ENCODE assay signal across 17 cellular contexts in the genomic region with DNA sequence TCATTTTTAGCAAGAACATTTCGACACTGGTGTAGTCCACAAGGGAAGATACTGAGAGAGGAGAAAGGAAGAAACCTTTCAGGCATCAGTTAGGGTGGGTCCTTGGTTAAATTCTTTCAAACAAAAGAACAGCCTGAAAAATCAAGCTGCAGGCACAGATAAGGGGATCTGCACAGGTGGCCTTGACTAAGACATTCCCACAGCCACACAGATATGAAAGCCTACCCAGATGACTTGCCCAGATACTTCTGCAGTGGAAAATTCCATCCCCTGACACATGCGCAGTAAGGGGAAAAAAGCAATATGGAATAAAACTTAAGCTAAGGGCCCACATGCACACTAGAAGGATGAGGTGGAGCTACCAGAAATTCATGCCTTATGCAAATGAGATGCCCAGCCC. TPM values are rescaled to one million over a fixed set of nuclear protein-coding genes. Genes with fewer than 3 reads are reported as not detected.
DNase-seq lines count a peak whose midpoint lies in the region; ATAC-seq and TF ChIP-seq lines count a peak whose summit lies in the region.
"Had no signal": no experiment of that assay in that cellular context is flagged by ENCODE, and none has a peak within 500 bp of the region (broad histone marks: within the 10 kb centered on the region; RNA-seq: fewer than 3 reads in every experiment).

No MANE protein-coding gene starts in this region.

- POLR2A ChIA-PET in activated CD4-positive, alpha-beta T cell treated with anti-CD3 and anti-CD28 coated beads for 36 hours (lab: Charles Lee), result no interaction called here
- POLR2A ChIA-PET in OCI-LY7 (lab: Charles Lee), result interaction anchor here (1.1 to 2.0 kb wide), 4 partner anchors 8 to 28 kb away, joined by 3 to 15 read pairs (median 6); no protein-coding TSS in a partner anchor

- H3K79me2 ChIP-seq in OCI-LY7 (ENCODE audit: insufficient read depth, low read depth, low read length), result no peaks in the 10 kb centered on the region

- H3K27ac ChIP-seq in OCI-LY7 (ENCODE audit: low read depth, low read length, poor library complexity, severe bottlenecking) (no peak overlapping the region), angular gyrus (ENCODE audit: low read depth, low read length) (peak overlapping the region; percentile 25)
- H3K27ac ChIP-seq: RWPE1, SJCRH30 had no signal

- intact Hi-C loops in activated CD4-positive, alpha-beta T cell treated with anti-CD3 and anti-CD28 coated beads for 36 hours (cut with DNase I, micrococcal nuclease), result no loop called here
- intact Hi-C loops in OCI-LY7 (cut with micrococcal nuclease; ENCODE audit: unreplicated experiment), result no loop called here

- H3K9me3 Mint-ChIP-seq in activated CD4-positive, alpha-beta T cell treated with anti-CD3 and anti-CD28 coated beads for 36 hours (ENCODE audit: low read depth), result no peaks in the 10 kb centered on the region
- H3K9me3 Mint-ChIP-seq in osteocyte (ENCODE audit: unreplicated experiment), result no peaks in the 10 kb centered on the region
- H3K9me3 Mint-ChIP-seq: CD4-positive, alpha-beta memory T cell; GM23338 had no signal

- CTCF ChIA-PET in activated CD4-positive, alpha-beta T cell treated with anti-CD3 and anti-CD28 coated beads for 36 hours (lab: Charles Lee), result no interaction called here
- CTCF ChIA-PET in OCI-LY7 (lab: Charles Lee; ENCODE audit: unreplicated experiment), result interaction anchor here (0.6 kb wide), 1 partner anchor 58 kb away, joined by 3 read pairs; no protein-coding TSS in a partner anchor

- no peak overlapping the region for H3K27ac Mint-ChIP-seq in activated CD4-positive, alpha-beta T cell treated with anti-CD3 and anti-CD28 coated beads for 36 hours
- H3K27ac Mint-ChIP-seq in osteocyte (ENCODE audit: unreplicated experiment), result no peak overlapping the region
- H3K27ac Mint-ChIP-seq: CD4-positive, alpha-beta memory T cell; GM23338 had no signal

- TF ChIP-seq CTCF in OCI-LY7 (conservative IDR thresholded peaks at IDR 0.05; ENCODE audit: low read length) (no peak), osteocyte (IDR thresholded peaks at IDR 0.05) (no peak)

- no peak for DNase-seq in activated CD4-positive, alpha-beta T cell treated with anti-CD3 and anti-CD28 coated beads for 36 hours
- no peak for DNase-seq in activated CD4-positive, alpha-beta T cell treated with anti-CD3 and anti-CD28 coated beads, Interleukin-2, amount 50 U/mL, for 1 hour
- no peak for DNase-seq in OCI-LY7 (ENCODE audit: low spot score)
- DNase-seq in osteocyte (ENCODE audit: extremely low spot score, unreplicated experiment), result peak; percentile 15
- DNase-seq in NCI-H226, result no peak
- no peak for DNase-seq in DMS 273 (lab: John Stamatoyannopoulos, UW; ENCODE audit: unreplicated experiment)
- DNase-seq: CD4-positive, alpha-beta memory T cell; GF-D8; MM.1S; NCI-H1092 treated with DMSO at 0.1 percent for 48 hours; NCI-H2081 treated with DMSO at 0.1 percent for 48 hours; NCI-H2227 treated with DMSO at 0.1 percent for 48 hours; SJCRH30 had no signal

- H3K27me3 Mint-ChIP-seq in activated CD4-positive, alpha-beta T cell treated with anti-CD3 and anti-CD28 coated beads for 36 hours, result no peaks in the 10 kb centered on the region
- H3K27me3 Mint-ChIP-seq in osteocyte (ENCODE audit: unreplicated experiment), result no peaks in the 10 kb centered on the region

- peaks cover 12% of the 10 kb centered on the region for H3K4me1 ChIP-seq in OCI-LY7 (ENCODE audit: insufficient read depth, low read length, poor library complexity, severe bottlenecking)
- H3K4me1 ChIP-seq: SJCRH30 had no signal

- ATAC-seq in activated CD4-positive, alpha-beta T cell treated with anti-CD3 and anti-CD28 coated beads for 36 hours, result peak; percentile 57
- no peak for ATAC-seq in GM18907 (IDR thresholded peaks at IDR 0.05; ENCODE audit: unreplicated experiment)

- no peak overlapping the region for H3K4me3 ChIP-seq in OCI-LY7 (ENCODE audit: low read depth, low read length, poor library complexity, severe bottlenecking)
- H3K4me3 ChIP-seq: GM23338, SJCRH30 had no signal

- no peaks in the 10 kb centered on the region for H3K36me3 ChIP-seq in OCI-LY7 (ENCODE audit: insufficient read depth, low read length)
- H3K36me3 ChIP-seq: SJCRH30 had no signal

- H4K20me1 ChIP-seq in OCI-LY7 (ENCODE audit: insufficient read depth, low read length), result no peaks in the 10 kb centered on the region

- BruUV-seq in OCI-LY7 (replicated peaks; lab: Mats Ljungman, UMichigan), result no TSS peak

- H3K9me3 ChIP-seq in OCI-LY7 (ENCODE audit: low read length), result no peaks in the 10 kb centered on the region
- H3K9me3 ChIP-seq: SJCRH30 had no signal

- peaks cover 13% of the 10 kb centered on the region for H3K4me1 Mint-ChIP-seq in activated CD4-positive, alpha-beta T cell treated with anti-CD3 and anti-CD28 coated beads for 36 hours
- no peaks in the 10 kb centered on the region for H3K4me1 Mint-ChIP-seq in osteocyte (ENCODE audit: unreplicated experiment)
- H3K4me1 Mint-ChIP-seq: CD4-positive, alpha-beta memory T cell had no signal

- H3K4me2 ChIP-seq in OCI-LY7 (ENCODE audit: low read length), result 0 out of 2 replicates have a peak overlapping the region, but pooled peaks have one; percentile 31
- H3K4me2 ChIP-seq: GM23338 had no signal

- no peaks in the 10 kb centered on the region for H3K9me2 ChIP-seq in OCI-LY7 (ENCODE audit: insufficient read depth, low read length)

- peak overlapping the region; percentile 84; the same call in 1 of the 2 replicates for H2AFZ ChIP-seq in OCI-LY7 (ENCODE audit: low read length)

- no peak overlapping the region for H3K4me3 Mint-ChIP-seq in activated CD4-positive, alpha-beta T cell treated with anti-CD3 and anti-CD28 coated beads for 36 hours
- no peak overlapping the region for H3K4me3 Mint-ChIP-seq in osteocyte (ENCODE audit: unreplicated experiment)
- H3K4me3 Mint-ChIP-seq: CD4-positive, alpha-beta memory T cell; GM23338 had no signal

- H3K36me3 Mint-ChIP-seq in activated CD4-positive, alpha-beta T cell treated with anti-CD3 and anti-CD28 coated beads for 36 hours (ENCODE audit: low read depth), result no peaks in the 10 kb centered on the region
- H3K36me3 Mint-ChIP-seq in osteocyte (ENCODE audit: unreplicated experiment), result no peaks in the 10 kb centered on the region
- H3K36me3 Mint-ChIP-seq: CD4-positive, alpha-beta memory T cell had no signal

RNA-seq across cellular contexts. Expression of gene TMEM165, which starts 8.9 kb away (rescaled TPM):
- total RNA-seq in activated CD4-positive, alpha-beta T cell treated with anti-CD3 and anti-CD28 coated beads for 36 hours, result 10 to 100 TPM; 43.4 to 49.5 TPM
- total RNA-seq in OCI-LY7 (2014; rRNA removed; shearing (Covaris generic)), result 67.1 and 70.8 TPM in 2 replicates
- total RNA-seq in OCI-LY7 (2022) (86.1 and 94.0 TPM in 2 replicates), osteocyte (95.5 and 102 TPM in 2 replicates)

RNA-seq across cellular contexts. Expression of gene SRD5A3, which starts 40.8 kb away (rescaled TPM):
- total RNA-seq in activated CD4-positive, alpha-beta T cell treated with anti-CD3 and anti-CD28 coated beads for 36 hours, result 10 to 100 TPM; 20.5 to 24.6 TPM
- total RNA-seq in OCI-LY7 (2014; rRNA removed; shearing (Covaris generic)), result 3.9 and 5.9 TPM in 2 replicates
- total RNA-seq in OCI-LY7 (2022) (11.4 and 15.3 TPM in 2 replicates), osteocyte (19.8 and 23.1 TPM in 2 replicates)
